Comparison of ENCODE assay signal across 15 cellular contexts in the genomic region with DNA sequence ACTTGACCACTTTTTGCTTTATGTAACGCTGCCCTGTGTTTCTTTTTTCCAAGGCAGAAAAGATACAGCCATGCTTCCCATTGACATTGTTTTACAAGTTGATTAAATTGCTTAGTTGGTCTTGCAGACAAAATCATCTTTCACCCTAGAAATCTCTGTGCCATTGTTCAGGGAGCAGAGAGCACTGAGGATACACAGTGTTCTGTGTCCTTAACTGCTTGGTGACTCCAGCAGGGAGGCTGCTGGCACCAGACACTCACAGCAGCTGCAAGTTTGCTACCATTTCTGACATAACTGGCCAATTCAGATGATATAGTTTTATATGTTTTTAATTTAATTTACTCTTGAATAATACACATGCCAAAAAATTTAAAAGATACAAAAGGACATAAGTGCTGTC.
A peak's percentile ranks its signal among the peaks of the same experiment; 100 is the strongest.
DNase-seq lines count a peak whose midpoint lies in the region; ATAC-seq and TF ChIP-seq lines count a peak whose summit lies in the region.
"Had no signal": no experiment of that assay in that cellular context is flagged by ENCODE, and none has a peak within 500 bp of the region (broad histone marks: within the 10 kb centered on the region; RNA-seq: fewer than 3 reads in every experiment).

No MANE protein-coding gene starts in this region.

- no peaks in the 10 kb centered on the region for H3K9me3 ChIP-seq in BE2C
- H3K9me3 ChIP-seq: Caco-2, HAP-1 had no signal

- no peak for TF ChIP-seq CTCF in BE2C (IDR thresholded peaks at IDR 0.05; ENCODE audit: low read depth, low read length)
- no peak for TF ChIP-seq CTCF in endothelial cell (IDR thresholded peaks at IDR 0.05; ENCODE audit: unreplicated experiment)

- H3K27ac Mint-ChIP-seq in stimulated activated naive CD8-positive, alpha-beta T cell treated with anti-CD3 and anti-CD28 coated beads, Interleukin-15, amount 100 ng/mL, for 72 hours, result no peak overlapping the region
- H3K27ac Mint-ChIP-seq in endothelial cell (ENCODE audit: unreplicated experiment), result no peak overlapping the region
- H3K27ac Mint-ChIP-seq: B cell; CD8-positive, alpha-beta memory T cell had no signal

- H3K4me3 Mint-ChIP-seq in stimulated activated naive CD8-positive, alpha-beta T cell treated with anti-CD3 and anti-CD28 coated beads, Interleukin-15, amount 100 ng/mL, for 72 hours, result no peak overlapping the region
- H3K4me3 Mint-ChIP-seq in endothelial cell (ENCODE audit: unreplicated experiment), result no peak overlapping the region
- H3K4me3 Mint-ChIP-seq: B cell; CD8-positive, alpha-beta memory T cell had no signal

- ATAC-seq in Right ventricle myocardium inferior, result peak; percentile 59
- ATAC-seq in left cardiac atrium, result no peak
- ATAC-seq in stimulated activated naive CD8-positive, alpha-beta T cell treated with anti-CD3 and anti-CD28 coated beads, Interleukin-15, amount 100 ng/mL, for 72 hours, result no peak
- ATAC-seq: HepG2 had no signal

- intact Hi-C loops in Right ventricle myocardium inferior (cut with DNase I), result no loop called here
- intact Hi-C loops in left cardiac atrium (cut with DNase I), result no loop called here

- H3K4me1 ChIP-seq in BE2C, result peaks cover 12% of the 10 kb centered on the region
- H3K4me1 ChIP-seq: Caco-2, HAP-1 had no signal

- peaks cover 3% of the 10 kb centered on the region for H3K36me3 Mint-ChIP-seq in endothelial cell (ENCODE audit: low read depth, unreplicated experiment)

- DNase-seq in Right ventricle myocardium inferior (ENCODE audit: missing footprints) (no peak), left cardiac atrium (no peak), BE2C (peak; percentile 57), hippocampal formation (lab: John Stamatoyannopoulos, UW) (peak; percentile 34 to 57), putamen (ENCODE audit: low spot score) (peak; percentile 25), NCI-H226 (no peak), endothelial cell (ENCODE audit: low spot score) (no peak)
- DNase-seq in stimulated activated naive CD8-positive, alpha-beta T cell treated with anti-CD3 and anti-CD28 coated beads, Interleukin-15, amount 100 ng/mL, for 72 hours, result no peak
- DNase-seq: ACHN; Caco-2; CD8-positive, alpha-beta memory T cell; DMS53 had no signal

- H3K27me3 ChIP-seq in BE2C, result no peaks in the 10 kb centered on the region

- no peaks in the 10 kb centered on the region for H3K9me3 Mint-ChIP-seq in stimulated activated naive CD8-positive, alpha-beta T cell treated with anti-CD3 and anti-CD28 coated beads, Interleukin-15, amount 100 ng/mL, for 72 hours
- H3K9me3 Mint-ChIP-seq in endothelial cell (ENCODE audit: unreplicated experiment), result no peaks in the 10 kb centered on the region
- H3K9me3 Mint-ChIP-seq: CD8-positive, alpha-beta memory T cell had no signal

- H3K36me3 ChIP-seq in BE2C, result no peaks in the 10 kb centered on the region
- H3K36me3 ChIP-seq: HAP-1 had no signal

- no peak overlapping the region for H3K4me3 ChIP-seq in BE2C (ENCODE audit: low read depth, low read length)
- H3K4me3 ChIP-seq: HAP-1 had no signal

- H3K27me3 Mint-ChIP-seq in stimulated activated naive CD8-positive, alpha-beta T cell treated with anti-CD3 and anti-CD28 coated beads, Interleukin-15, amount 100 ng/mL, for 72 hours, result no peaks in the 10 kb centered on the region
- H3K27me3 Mint-ChIP-seq in endothelial cell (ENCODE audit: unreplicated experiment), result peaks cover 2% of the 10 kb centered on the region

- no peaks in the 10 kb centered on the region for H3K4me1 Mint-ChIP-seq in stimulated activated naive CD8-positive, alpha-beta T cell treated with anti-CD3 and anti-CD28 coated beads, Interleukin-15, amount 100 ng/mL, for 72 hours
- no peaks in the 10 kb centered on the region for H3K4me1 Mint-ChIP-seq in endothelial cell (ENCODE audit: unreplicated experiment)
- H3K4me1 Mint-ChIP-seq: B cell; CD8-positive, alpha-beta memory T cell had no signal

Comparison
In these comparisons a context has a peak if more than half of its experiments do, and no peak if none do; other contexts are left out.
1. DNase-seq: peak in BE2C (single experiment), hippocampal formation (2 of 2) and putamen (single experiment); none in Right ventricle myocardium inferior (single experiment), left cardiac atrium (single experiment), NCI-H226 (single experiment), stimulated activated naive CD8-positive, alpha-beta T cell treated with anti-CD3 and anti-CD28 coated beads, Interleukin-15, amount 100 ng/mL, for 72 hours (0 of 2) and endothelial cell (single experiment).